20 cellular contexts compared by ENCODE assay signal in the genomic region with DNA sequence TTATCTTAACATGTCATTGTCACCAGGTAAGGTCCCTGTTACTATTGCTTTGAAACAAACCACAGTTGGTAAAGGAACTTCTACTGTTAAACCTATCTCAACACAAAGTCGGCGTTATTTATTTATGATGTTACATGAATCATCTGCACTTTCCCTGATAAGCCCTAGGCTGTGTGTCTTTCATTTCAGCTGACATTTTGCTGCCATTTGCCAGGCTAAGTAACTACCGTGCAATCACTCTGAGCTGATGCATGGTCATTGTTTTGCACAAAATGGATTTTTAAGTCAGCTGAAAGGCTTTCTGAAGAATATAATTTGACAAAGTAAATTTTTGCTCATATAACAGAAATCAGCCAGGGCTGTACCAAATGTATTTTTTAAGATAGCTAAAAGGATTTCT.
A peak's percentile ranks its signal among the peaks of the same experiment; 100 is the strongest.
DNase-seq lines count a peak whose midpoint lies in the region; ATAC-seq and TF ChIP-seq lines count a peak whose summit lies in the region.
"Had no signal": no experiment of that assay in that cellular context is flagged by ENCODE, and none has a peak within 500 bp of the region (broad histone marks: within the 10 kb centered on the region; RNA-seq: fewer than 3 reads in every experiment).

No MANE protein-coding gene starts in this region.

- H4K5ac ChIP-seq in IMR-90 (ENCODE audit: low read depth, low read length): no peak overlapping the region

- no peak overlapping the region for H3K4me3 ChIP-seq in IMR-90 (ENCODE audit: insufficient read depth, low read depth, low read length)
- no peak overlapping the region for H3K4me3 ChIP-seq in choroid plexus epithelial cell (ENCODE audit: low read depth, low read length)
- H3K4me3 ChIP-seq in testis: no peak overlapping the region
- H3K4me3 ChIP-seq: SK-N-MC had no signal

- H3K9me3 ChIP-seq in IMR-90 (ENCODE audit: control insufficient read depth, insufficient read depth, low read length) (peaks cover 7% of the 10 kb centered on the region; the same call in 1 of the 2 replicates), testis (no peaks in the 10 kb centered on the region)

- H3K4me2 ChIP-seq in IMR-90 (ENCODE audit: low read depth, low read length): no peak overlapping the region

- H3K27ac Mint-ChIP-seq in neural crest cell (ENCODE audit: unreplicated experiment): peak overlapping the region; percentile 90
- H3K27ac Mint-ChIP-seq: CD14-positive monocyte had no signal

- H4K20me1 ChIP-seq in IMR-90 (ENCODE audit: insufficient read depth, low read length): no peaks in the 10 kb centered on the region

- no peak for DNase-seq in IMR-90
- peak; percentile 25 for DNase-seq in RPMI7951 (ENCODE audit: low read depth)
- DNase-seq in choroid plexus epithelial cell (ENCODE audit: low read depth): peak; percentile 9
- no peak for DNase-seq in neural crest cell (ENCODE audit: low read depth, low spot score)
- no peak for DNase-seq in testis
- no peak for DNase-seq in activated naive CD4-positive, alpha-beta T cell (lab: John Stamatoyannopoulos, UW)
- DNase-seq: DMS53, EL, GF-D8, KG1, NCI-H1092 treated with DMSO at 0.1 percent for 48 hours, NCI-H2081, NCI-H2171, NCI-H345, NCI-H526 treated with DMSO at 0.1 percent for 48 hours, SHP77 treated with DMSO at 0.1 percent for 48 hours had no signal

- no peak for TF ChIP-seq RAD21 in IMR-90 (IDR thresholded peaks at IDR 0.05; ENCODE audit: low read length)

- CTCF ChIA-PET in IMR-90 (lab: Yijun Ruan, JAX): no interaction called here

- ATAC-seq in IMR-90 (ENCODE audit: low read depth): peak; percentile 42; the same call in 1 of the 2 replicates
- no peak for ATAC-seq in HG02973 (IDR thresholded peaks at IDR 0.05; ENCODE audit: unreplicated experiment)

- POLR2A ChIA-PET in IMR-90 (lab: Charles Lee; ENCODE audit: unreplicated experiment): no interaction called here

- peaks cover 26% of the 10 kb centered on the region for H3K36me3 Mint-ChIP-seq in neural crest cell (ENCODE audit: low read depth)
- H3K36me3 Mint-ChIP-seq: CD14-positive monocyte had no signal

- no peak overlapping the region for H3K18ac ChIP-seq in IMR-90 (ENCODE audit: low read depth, low read length)

- H2BK20ac ChIP-seq in IMR-90 (ENCODE audit: low read depth, low read length): no peak overlapping the region

- no peak overlapping the region for H2BK15ac ChIP-seq in IMR-90 (ENCODE audit: low read depth, low read length)

- H3K27me3 ChIP-seq in IMR-90 (ENCODE audit: control insufficient read depth, insufficient read depth, low read length) (peaks cover 3% of the 10 kb centered on the region), testis (no peaks in the 10 kb centered on the region)

- H4K91ac ChIP-seq in IMR-90 (ENCODE audit: insufficient read depth, low read depth, low read length): no peak overlapping the region

- H3K9ac ChIP-seq in IMR-90 (ENCODE audit: low read depth, low read length): no peak overlapping the region

- TF ChIP-seq CTCF in IMR-90 (conservative IDR thresholded peaks at IDR 0.05; ENCODE audit: low read depth, low read length) (no peak), choroid plexus epithelial cell (conservative IDR thresholded peaks at IDR 0.05; ENCODE audit: low read depth, low read length) (no peak), neural crest cell (conservative IDR thresholded peaks at IDR 0.05) (no peak), testis (IDR thresholded peaks at IDR 0.05) (no peak)

- no CpG with 5 or more reads among the region's 3 CpGs for WGBS in IMR-90 (ENCODE audit: extremely low coverage in 2 of 2, insufficient read length in 1 of 2), 2 experiments
- 51 to 79% methylated on average over 3 of the region's 3 CpGs for WGBS in testis, 2 donors

- H3K79me1 ChIP-seq in IMR-90 (ENCODE audit: low read depth in 1 of 2, low read length in 2 of 2): no peaks in the 10 kb centered on the region

- no peak overlapping the region for H2BK120ac ChIP-seq in IMR-90 (ENCODE audit: low read depth, low read length)

- H3K27ac ChIP-seq in IMR-90 (ENCODE audit: insufficient read depth, low read length) (no peak overlapping the region), testis (no peak overlapping the region)
- H3K27ac ChIP-seq: RWPE1, SK-N-MC had no signal

- no peak overlapping the region for H2BK5ac ChIP-seq in IMR-90 (ENCODE audit: low read depth, low read length, poor library complexity, severe bottlenecking)

- dilution Hi-C loops in IMR-90 (cut with HindIII; ENCODE audit: low sequenced_read_pairs, unreplicated experiment): no loop called here

- no peak overlapping the region for H4K8ac ChIP-seq in IMR-90 (ENCODE audit: low read depth in 2 of 2, low read length in 2 of 2)

- intact Hi-C loops in IMR-90 (cut with micrococcal nuclease) (no loop called here), testis (cut with DNase I; ENCODE audit: low total_unique reads) (no loop called here)

- H2AK9ac ChIP-seq in IMR-90 (replicated peaks; ENCODE audit: low read depth, low read length, poor library complexity): no peak overlapping the region

- peaks cover 58% of the 10 kb centered on the region for H3K4me1 Mint-ChIP-seq in neural crest cell
- H3K4me1 Mint-ChIP-seq: CD14-positive monocyte had no signal

- no peaks in the 10 kb centered on the region for H3K27me3 Mint-ChIP-seq in neural crest cell (ENCODE audit: low read depth)

- no peak overlapping the region for H2AFZ ChIP-seq in IMR-90 (replicated peaks; ENCODE audit: low read length, poor library complexity)

- H3K14ac ChIP-seq in IMR-90 (replicated peaks; ENCODE audit: low read depth, low read length): no peak overlapping the region

- peaks cover 15% of the 10 kb centered on the region for H3K9me3 Mint-ChIP-seq in neural crest cell

- H3K4me3 Mint-ChIP-seq in neural crest cell: peak overlapping the region; percentile 48
- H3K4me3 Mint-ChIP-seq: CD14-positive monocyte had no signal

- H3K36me3 ChIP-seq in IMR-90 (ENCODE audit: control insufficient read depth, insufficient read depth, low read length) (no peaks in the 10 kb centered on the region), testis (ENCODE audit: low read depth, missing control alignments) (no peaks in the 10 kb centered on the region)

- no peak overlapping the region for H3K4ac ChIP-seq in IMR-90 (ENCODE audit: low read depth, low read length)

- H2AK5ac ChIP-seq in IMR-90 (ENCODE audit: low read depth, low read length): no peak overlapping the region

- in situ Hi-C loops in IMR-90 (cut with MboI; ENCODE audit: low sequenced_read_pairs): no loop called here

- no peak overlapping the region for H3K23ac ChIP-seq in IMR-90 (ENCODE audit: low read depth, low read length)

- no peak overlapping the region for H3K56ac ChIP-seq in IMR-90 (ENCODE audit: extremely low read depth, insufficient read depth, low read length)

- H3K4me1 ChIP-seq in IMR-90 (ENCODE audit: control insufficient read depth, insufficient read depth, low read length) (no peaks in the 10 kb centered on the region), testis (no peaks in the 10 kb centered on the region)

- TF ChIP-seq POLR2A in IMR-90 (IDR thresholded peaks at IDR 0.05; ENCODE audit: low read depth, low read length): no peak
- TF ChIP-seq POLR2A in testis (IDR thresholded peaks at IDR 0.05): no peak

- no peaks in the 10 kb centered on the region for H3K9me1 ChIP-seq in IMR-90 (ENCODE audit: insufficient read depth, low read length)

- BruUV-seq in IMR-90 (replicated peaks; lab: Mats Ljungman, UMichigan): no TSS peak

TF ChIP-seq in IMR-90, 13 proteins besides CTCF, POLR2A, EP300 and RAD21:
- no peak for TF ChIP-seq BHLHE40 (IDR thresholded peaks at IDR 0.05; ENCODE audit: low read depth, low read length)
- TF ChIP-seq MAZ (IDR thresholded peaks at IDR 0.05; ENCODE audit: borderline replicate concordance, low read depth, low read length): no peak
- TF ChIP-seq FOS (IDR thresholded peaks at IDR 0.05; ENCODE audit: low read depth, low read length): no peak
- TF ChIP-seq MAFK (IDR thresholded peaks at IDR 0.05; ENCODE audit: low read depth, low read length): no peak
- TF ChIP-seq ELK1 (IDR thresholded peaks at IDR 0.05; ENCODE audit: borderline replicate concordance, low read depth, low read length): no peak
- no peak for TF ChIP-seq RCOR1 (IDR thresholded peaks at IDR 0.05; ENCODE audit: insufficient replicate concordance, low read length)
- TF ChIP-seq CEBPB (IDR thresholded peaks at IDR 0.05; ENCODE audit: low read depth, low read length): no peak
- TF ChIP-seq MXI1 (IDR thresholded peaks at IDR 0.05; ENCODE audit: borderline replicate concordance, low read depth, low read length): no peak
- TF ChIP-seq, protein P1, sequence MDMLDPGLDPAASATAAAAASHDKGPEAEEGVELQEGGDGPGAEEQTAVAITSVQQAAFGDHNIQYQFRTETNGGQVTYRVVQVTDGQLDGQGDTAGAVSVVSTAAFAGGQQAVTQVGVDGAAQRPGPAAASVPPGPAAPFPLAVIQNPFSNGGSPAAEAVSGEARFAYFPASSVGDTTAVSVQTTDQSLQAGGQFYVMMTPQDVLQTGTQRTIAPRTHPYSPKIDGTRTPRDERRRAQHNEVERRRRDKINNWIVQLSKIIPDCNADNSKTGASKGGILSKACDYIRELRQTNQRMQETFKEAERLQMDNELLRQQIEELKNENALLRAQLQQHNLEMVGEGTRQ (IDR thresholded peaks at IDR 0.05; ENCODE audit: low read depth, low read length): no peak
- TF ChIP-seq CHD1 (IDR thresholded peaks at IDR 0.05; ENCODE audit: low read depth, low read length): no peak
- TF ChIP-seq RFX5 (IDR thresholded peaks at IDR 0.05; ENCODE audit: low read depth, low read length): no peak
- TF ChIP-seq NFE2L2 (IDR thresholded peaks at IDR 0.05; ENCODE audit: low read depth, low read length): no peak
- TF ChIP-seq SMC3 (IDR thresholded peaks at IDR 0.05; ENCODE audit: low read depth, low read length): no peak

Comparison
In these comparisons a context has a peak if more than half of its experiments do, and no peak if none do; other contexts are left out.
1. DNase-seq: peak in RPMI7951 (single experiment) and choroid plexus epithelial cell (single experiment); none in IMR-90 (single experiment), neural crest cell (single experiment), testis (single experiment) and activated naive CD4-positive, alpha-beta T cell (0 of 4).